Comparison of ENCODE assay signal across 8 cellular contexts in genomic region chr16:20741555-20742285, GRCh38. TPM values are rescaled to one million over a fixed set of nuclear protein-coding genes. Genes with fewer than 3 reads are reported as not detected.
A peak's percentile ranks its signal among the peaks of the same experiment; 100 is the strongest.
DNase-seq lines count a peak whose midpoint lies in the region; ATAC-seq and TF ChIP-seq lines count a peak whose summit lies in the region.

Gene THUMPD1, minus strand, starts transcription at chr16:20741818. Its CDS starts 79 bp downstream, at chr16:20741739.

- TF ChIP-seq RAD21 in Ishikawa (IDR thresholded peaks at IDR 0.05; ENCODE audit: low read depth): no peak

- H3K27me3 ChIP-seq in PC-3 (ENCODE audit: low read length) (no peaks in the 10 kb centered on the region), mucosa of rectum (ENCODE audit: control insufficient read depth in 2 of 2, insufficient read depth in 2 of 2, low read length in 2 of 2) (no peaks in the 10 kb centered on the region)

- intact Hi-C loops in PC-3 (cut with micrococcal nuclease): no loop called here

- peak within 1 kb of the TSS; percentile 99 for H3K4me2 ChIP-seq in PC-3 (ENCODE audit: low read length)

- no peaks in the 10 kb centered on the region for H3K9me2 ChIP-seq in PC-3 (replicated peaks; ENCODE audit: low read length)

- H4K20me1 ChIP-seq in PC-3 (ENCODE audit: low read length): peaks cover 12% of the 10 kb centered on the region

- DNase-seq in DMS153 treated with DMSO at 0.1 percent for 48 hours (lab: John Stamatoyannopoulos, UW; ENCODE audit: unreplicated experiment) (peak; percentile 81), PC-3 (peak; percentile 86), activated T-cell treated with anti-CD3 and anti-CD28 coated beads for 48 hours (ENCODE audit: low read depth) (peak; percentile 97), epithelial cell of proximal tubule (ENCODE audit: low read depth) (peak; percentile 61)
- peak; percentile 96 to 98 for DNase-seq in stimulated activated CD8-positive, alpha-beta memory T cell treated with anti-CD3 and anti-CD28 coated beads, Interleukin-4, amount 100 ng/mL, for 4 hours (ENCODE audit: low read depth in 2 of 2, low spot score in 1 of 2)

- no peak for TF ChIP-seq EP300 in Ishikawa (IDR thresholded peaks at IDR 0.05; ENCODE audit: borderline replicate concordance)

- H3K4me3 ChIP-seq in PC-3 (ENCODE audit: low read length): peak within 1 kb of the TSS; percentile 98
- H3K4me3 ChIP-seq in epithelial cell of proximal tubule (ENCODE audit: low read depth, low read length): peak within 1 kb of the TSS; percentile 92
- peak within 1 kb of the TSS; percentile 97 to 98 for H3K4me3 ChIP-seq in mucosa of rectum (ENCODE audit: low read length in 2 of 2)

- peaks cover 21% of the 10 kb centered on the region; the same call in 1 of the 2 replicates for H3K36me3 ChIP-seq in PC-3 (ENCODE audit: low read depth, low read length)
- H3K36me3 ChIP-seq in mucosa of rectum (ENCODE audit: control insufficient read depth in 2 of 2, insufficient read depth in 2 of 2, low read length in 2 of 2): peaks cover 18 to 22% of the 10 kb centered on the region in 2 donors

- H3K4me1 ChIP-seq in PC-3 (ENCODE audit: insufficient read depth, low read length) (peaks cover 9% of the 10 kb centered on the region), mucosa of rectum (ENCODE audit: control insufficient read depth in 2 of 2, insufficient read depth in 2 of 2, low read length in 2 of 2) (peaks cover 2 to 14% of the 10 kb centered on the region in 2 donors)

- no peak for TF ChIP-seq CTCF in PC-3 (conservative IDR thresholded peaks at IDR 0.05; ENCODE audit: low read depth, low read length)
- TF ChIP-seq CTCF in epithelial cell of proximal tubule (conservative IDR thresholded peaks at IDR 0.05; ENCODE audit: low read depth, low read length): peak; percentile 25

- peak; percentile 81 for ATAC-seq in GM21576 (IDR thresholded peaks at IDR 0.05; ENCODE audit: unreplicated experiment)
- peak; percentile 92 for ATAC-seq in PC-3

- CTCF ChIA-PET in PC-3 (lab: Charles Lee): interaction anchor here (0.6 kb wide), 1 partner anchor 425 kb away, joined by 7 read pairs; no protein-coding TSS in a partner anchor

- H3K9ac ChIP-seq in PC-3 (ENCODE audit: low read length) (peak within 1 kb of the TSS; percentile 94), mucosa of rectum (ENCODE audit: low read depth in 1 of 2, low read length in 2 of 2) (peak within 1 kb of the TSS; percentile 98 to 99)

- H3K27ac ChIP-seq in PC-3 (ENCODE audit: low read length): peak within 1 kb of the TSS; percentile 66
- H3K27ac ChIP-seq in mucosa of rectum (ENCODE audit: low read depth in 2 of 2, low read length in 2 of 2): peak within 1 kb of the TSS; percentile 99

- peaks cover 29% of the 10 kb centered on the region for H3K79me2 ChIP-seq in PC-3 (ENCODE audit: low read length)

- H3K9me3 ChIP-seq in PC-3 (ENCODE audit: low read length) (no peaks in the 10 kb centered on the region), mucosa of rectum (ENCODE audit: control insufficient read depth in 2 of 2, low read length in 2 of 2) (no peaks in the 10 kb centered on the region)

- H2AFZ ChIP-seq in PC-3 (ENCODE audit: low read length): peak within 1 kb of the TSS; percentile 100

- H3F3A ChIP-seq in PC-3 (ENCODE audit: low read length, unreplicated experiment): no peaks in the 10 kb centered on the region

- BruUV-seq in PC-3 (replicated peaks; lab: Mats Ljungman, UMichigan): TSS peak; percentile 48

- POLR2A ChIA-PET in PC-3 (lab: Charles Lee; ENCODE audit: unreplicated experiment): no interaction called here

TF ChIP-seq in Ishikawa, 13 proteins besides CTCF, POLR2A, EP300 and RAD21:
- TF ChIP-seq YY1 (IDR thresholded peaks at IDR 0.05; ENCODE audit: low read depth): peak; percentile 48
- TF ChIP-seq REST (IDR thresholded peaks at IDR 0.05; ENCODE audit: low read depth): no peak
- peak; percentile 96 for TF ChIP-seq CREB1 (IDR thresholded peaks at IDR 0.05; ENCODE audit: low read depth)
- TF ChIP-seq EGR1 (IDR thresholded peaks at IDR 0.05): no peak
- peak; percentile 54; the same call in 1 of the 2 replicates for TF ChIP-seq TCF12 (IDR thresholded peaks at IDR 0.05; ENCODE audit: low read depth)
- TF ChIP-seq TAF1 (IDR thresholded peaks at IDR 0.05; ENCODE audit: low read depth): peak; percentile 64; the same call in 1 of the 2 replicates
- TF ChIP-seq NFIC (IDR thresholded peaks at IDR 0.05): peak; percentile 26; the same call in 1 of the 2 replicates
- TF ChIP-seq MAX (IDR thresholded peaks at IDR 0.05): peak; percentile 60
- TF ChIP-seq TEAD4 (IDR thresholded peaks at IDR 0.05): peak; percentile 59

RNA-seq across cellular contexts. Expression of gene THUMPD1, which starts in this region (rescaled TPM):
- total RNA-seq in PC-3 (2014; rRNA removed): 44.9 and 45.6 TPM in 2 replicates
- 18.6 and 52.2 TPM in 2 replicates for total RNA-seq in epithelial cell of proximal tubule

Comparison
In these comparisons a context has a peak if more than half of its experiments do, and no peak if none do; other contexts are left out.
1. Peak in every context shown above with its lines: DNase-seq, ATAC-seq, H3K4me3 ChIP-seq and H3K27ac ChIP-seq.